25 cellular contexts compared by ENCODE assay signal in genomic region chr4:95045429-95045828, GRCh38.
DNase-seq lines count a peak whose midpoint lies in the region; ATAC-seq and TF ChIP-seq lines count a peak whose summit lies in the region.
"Had no signal": no experiment of that assay in that cellular context is flagged by ENCODE, and none has a peak within 500 bp of the region (broad histone marks: within the 10 kb centered on the region; RNA-seq: fewer than 3 reads in every experiment).

No MANE protein-coding gene starts in this region.

- H2AFZ ChIP-seq in smooth muscle cell (ENCODE audit: low read depth) = no peak overlapping the region

- TF ChIP-seq CTCF in fibroblast of pulmonary artery (IDR thresholded peaks at IDR 0.05; ENCODE audit: low read length, missing control alignments) (no peak), smooth muscle cell (IDR thresholded peaks at IDR 0.05; ENCODE audit: borderline replicate concordance, insufficient read depth, poor library complexity, severe bottlenecking) (no peak)

- no peak overlapping the region for H3K9ac ChIP-seq in adipocyte (ENCODE audit: low read length)
- no peak overlapping the region for H3K9ac ChIP-seq in smooth muscle cell (ENCODE audit: low read depth)

- H3F3A ChIP-seq in smooth muscle cell (ENCODE audit: low read depth) = no peaks in the 10 kb centered on the region

- peak overlapping the region; percentile 62 for H3K4me2 ChIP-seq in smooth muscle cell

- DNase-seq in NCI-H345 treated with DMSO at 0.1 percent for 48 hours (lab: John Stamatoyannopoulos, UW; ENCODE audit: unreplicated experiment) (peak; percentile 5), NCI-H345 (lab: John Stamatoyannopoulos, UW) (no peak), adipocyte (ENCODE audit: low read depth) (peak; percentile 78), fibroblast of pulmonary artery (ENCODE audit: low read depth) (peak; percentile 44), smooth muscle cell (lab: John Stamatoyannopoulos, UW; ENCODE audit: unreplicated experiment) (no peak)
- DNase-seq: ACHN; activated CD4-positive, alpha-beta memory T cell treated with anti-CD3 and anti-CD28 coated beads for 36 hours; activated naive CD4-positive, alpha-beta T cell; C1 segment of cervical spinal cord; cortex of kidney; DMS79; Karpas-422; left colon; mucosa of descending colon; NCI-H1092 treated with DMSO at 0.1 percent for 48 hours; NCI-H2171; NCI-H82; SIG-M5; stimulated activated CD4-positive, alpha-beta T cell treated with anti-CD3 and anti-CD28 coated beads, Interleukin-12 subunit alpha, Interleukin-12 subunit beta, amount 100 ng/mL, for 4 hours; stimulated activated CD8-positive, alpha-beta memory T cell treated with anti-CD3 and anti-CD28 coated beads, Interleukin-4, amount 100 ng/mL, for 48 hours; WERI-Rb-1 had no signal

- H3K27ac ChIP-seq in smooth muscle cell (ENCODE audit: low read depth) = no peak overlapping the region
- H3K27ac ChIP-seq: neutrophil, WERI-Rb-1 had no signal

- no peaks in the 10 kb centered on the region for H3K36me3 ChIP-seq in adipocyte (ENCODE audit: control insufficient read depth, insufficient read depth, low read length, severe bottlenecking)
- no peaks in the 10 kb centered on the region for H3K36me3 ChIP-seq in smooth muscle cell (ENCODE audit: low read depth)
- H3K36me3 ChIP-seq: neutrophil, WERI-Rb-1 had no signal

- no peaks in the 10 kb centered on the region for H3K79me2 ChIP-seq in smooth muscle cell (ENCODE audit: low read depth)

- WGBS in smooth muscle cell (ENCODE audit: low lambda C conversion rate) = 14% methylated on average over 3 of the region's 3 CpGs

- H3K9me3 ChIP-seq in adipocyte (ENCODE audit: control insufficient read depth, low read length) (no peaks in the 10 kb centered on the region), smooth muscle cell (replicated peaks; ENCODE audit: low read depth) (no peaks in the 10 kb centered on the region)
- H3K9me3 ChIP-seq: mucosa of descending colon, neutrophil had no signal

- H4K20me1 ChIP-seq in smooth muscle cell (ENCODE audit: low read depth) = no peaks in the 10 kb centered on the region

- H3K27me3 ChIP-seq in adipocyte (replicated peaks; ENCODE audit: control insufficient read depth, insufficient read depth, low read length) = no peaks in the 10 kb centered on the region
- H3K27me3 ChIP-seq in smooth muscle cell (ENCODE audit: low read depth) = no peaks in the 10 kb centered on the region
- H3K27me3 ChIP-seq: neutrophil had no signal

- ATAC-seq in GM21423 (IDR thresholded peaks at IDR 0.05; ENCODE audit: unreplicated experiment) (no peak), HG02840 (IDR thresholded peaks at IDR 0.05; ENCODE audit: low FRiP score, unreplicated experiment) (no peak), GM19467 (IDR thresholded peaks at IDR 0.05; ENCODE audit: unreplicated experiment) (no peak)
- ATAC-seq: left colon, mucosa of descending colon had no signal

- H3K4me1 ChIP-seq in adipocyte (ENCODE audit: control insufficient read depth, insufficient read depth, low read length) = peaks cover 6% of the 10 kb centered on the region
- H3K4me1 ChIP-seq in smooth muscle cell (ENCODE audit: low read depth) = peaks cover 24% of the 10 kb centered on the region

- H3K4me3 ChIP-seq in adipocyte (ENCODE audit: low read length) (no peak overlapping the region), fibroblast of pulmonary artery (replicated peaks; ENCODE audit: low read depth, low read length) (no peak overlapping the region), smooth muscle cell (no peak overlapping the region)
- H3K4me3 ChIP-seq: mucosa of descending colon had no signal

Comparison
In these comparisons a context has a peak if more than half of its experiments do, and no peak if none do; other contexts are left out.
1. DNase-seq: peak in NCI-H345 treated with DMSO at 0.1 percent for 48 hours (single experiment), adipocyte (single experiment) and fibroblast of pulmonary artery (single experiment); none in NCI-H345 (single experiment) and smooth muscle cell (single experiment).